ENCODE assay signal across 19 cellular contexts in the genomic region with DNA sequence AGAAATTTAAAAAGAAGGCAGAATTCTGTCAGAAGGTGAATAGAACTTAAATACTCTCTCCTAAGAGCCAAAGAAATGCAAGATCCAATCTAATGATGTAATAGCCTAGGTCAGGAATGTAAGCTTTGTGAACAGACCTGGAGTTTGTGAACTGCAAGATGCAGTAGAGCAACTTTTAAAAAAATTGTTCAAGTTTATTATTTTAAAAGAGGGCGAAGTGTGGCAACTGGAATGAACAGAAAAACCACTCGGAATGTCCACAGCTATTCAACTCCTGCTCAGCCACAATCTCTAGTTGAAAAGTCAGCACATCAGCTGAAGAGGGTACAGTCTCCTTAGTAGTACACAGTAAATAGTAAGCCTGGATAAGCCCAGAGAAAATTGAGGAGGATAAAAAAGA.
DNase-seq lines count a peak whose midpoint lies in the region; ATAC-seq and TF ChIP-seq lines count a peak whose summit lies in the region.
"Had no signal": no experiment of that assay in that cellular context is flagged by ENCODE, and none has a peak within 500 bp of the region (broad histone marks: within the 10 kb centered on the region; RNA-seq: fewer than 3 reads in every experiment).

No MANE protein-coding gene starts in this region.

- TF ChIP-seq CTCF in upper lobe of right lung (IDR thresholded peaks at IDR 0.05) (no peak), colonic mucosa (IDR thresholded peaks at IDR 0.05) (no peak)

- intact Hi-C loops in upper lobe of right lung (cut with DNase I) (no loop called here), colonic mucosa (cut with DNase I) (no loop called here)

- ATAC-seq in upper lobe of right lung (peak; percentile 57), HG02938 (IDR thresholded peaks at IDR 0.05; ENCODE audit: unreplicated experiment) (no peak)
- ATAC-seq: HepG2 had no signal

- H3K27ac ChIP-seq in upper lobe of right lung, result no peak overlapping the region
- H3K27ac ChIP-seq in colonic mucosa, result no peak overlapping the region
- H3K27ac ChIP-seq: SK-N-MC had no signal

- H3K36me3 ChIP-seq in upper lobe of right lung (no peaks in the 10 kb centered on the region), colonic mucosa (no peaks in the 10 kb centered on the region)

- peak; percentile 13 for DNase-seq in amniotic epithelial cell (ENCODE audit: low read depth)
- peak; percentile 34 for DNase-seq in dedifferentiated amniotic fluid mesenchymal stem cell (ENCODE audit: extremely low spot score)
- peak; percentile 26 for DNase-seq in kidney glomerular epithelial cell (lab: John Stamatoyannopoulos, UW)
- DNase-seq in upper lobe of right lung, result no peak
- no peak for DNase-seq in colonic mucosa
- no peak for DNase-seq in activated CD4-positive, CD25-positive, alpha-beta regulatory T cell (lab: John Stamatoyannopoulos, UW)
- DNase-seq: DMS 273 treated with DMSO at 0.1 percent for 48 hours, GDM1, KBM-7, NCI-H1105 treated with DMSO at 0.1 percent for 48 hours, NCI-H1694 treated with DMSO at 0.1 percent for 48 hours, NCI-H2107, NCI-H510A treated with DMSO at 0.1 percent for 48 hours, NCI-H82, OCI-M1, SHP77 had no signal

- H3K27me3 ChIP-seq in upper lobe of right lung, result no peaks in the 10 kb centered on the region
- H3K27me3 ChIP-seq in colonic mucosa, result no peaks in the 10 kb centered on the region

- no peaks in the 10 kb centered on the region for H3K9me3 ChIP-seq in upper lobe of right lung
- no peaks in the 10 kb centered on the region for H3K9me3 ChIP-seq in colonic mucosa

- H3K9ac ChIP-seq in colonic mucosa (ENCODE audit: low read depth in 2 of 2, low read length in 2 of 2), result no peak overlapping the region

- no peaks in the 10 kb centered on the region for H3K4me1 ChIP-seq in upper lobe of right lung
- H3K4me1 ChIP-seq in colonic mucosa, result no peaks in the 10 kb centered on the region

- no peak overlapping the region for H3K4me3 ChIP-seq in upper lobe of right lung
- H3K4me3 ChIP-seq in colonic mucosa, result no peak overlapping the region
- H3K4me3 ChIP-seq: SK-N-MC had no signal

Comparison
In these comparisons a context has a peak if more than half of its experiments do, and no peak if none do; other contexts are left out.
1. DNase-seq: peak in amniotic epithelial cell (single experiment), dedifferentiated amniotic fluid mesenchymal stem cell (single experiment) and kidney glomerular epithelial cell (single experiment); none in upper lobe of right lung (single experiment), colonic mucosa (single experiment) and activated CD4-positive, CD25-positive, alpha-beta regulatory T cell (0 of 4).